ENCODE assay signal across 8 cellular contexts in genomic region chr11:47641585-47642098, GRCh38. TPM values are rescaled to one million over a fixed set of nuclear protein-coding genes. Genes with fewer than 3 reads are reported as not detected.
DNase-seq lines count a peak whose midpoint lies in the region; ATAC-seq and TF ChIP-seq lines count a peak whose summit lies in the region.

No MANE protein-coding gene starts in this region.

- no peaks in the 10 kb centered on the region for H3F3A ChIP-seq in SK-N-SH (replicated peaks; ENCODE audit: insufficient read depth)

- H3K4me1 ChIP-seq in SK-N-SH (ENCODE audit: control insufficient read depth in 1 of 2, insufficient read depth in 2 of 2, low read depth in 1 of 2, low read length in 1 of 2) (peaks cover 0 to 19% of the 10 kb centered on the region in 2 experiments; a peak in 3 of 4 replicates), gastroesophageal sphincter (peaks cover 5 to 41% (median 11%) of the 10 kb centered on the region in 3 donors)

- no peak for TF ChIP-seq RAD21 in SK-N-SH (IDR thresholded peaks at IDR 0.05; ENCODE audit: low read length)

- H3K9me3 ChIP-seq in SK-N-SH (no peaks in the 10 kb centered on the region), gastroesophageal sphincter (no peaks in the 10 kb centered on the region)

- H3K9ac ChIP-seq in SK-N-SH = peak overlapping the region; percentile 95

- H3K4me2 ChIP-seq in SK-N-SH = peak overlapping the region; percentile 83

- H3K4me3 ChIP-seq in SK-N-SH (ENCODE audit: low read depth in 2 of 2, low read length in 1 of 2) = peak overlapping the region; percentile 76 to 99
- H3K4me3 ChIP-seq in WI38 (ENCODE audit: low read depth, low read length) = peak overlapping the region; percentile 89
- H3K4me3 ChIP-seq in gastroesophageal sphincter = peak overlapping the region; percentile 75 to 91

- POLR2A ChIA-PET in SK-N-SH (lab: Yijun Ruan, JAX) = no interaction called here

- CTCF ChIA-PET in SK-N-SH (lab: Yijun Ruan, JAX) = no interaction called here

- DNase-seq in SK-N-SH = peak; percentile 23
- peak; percentile 68 for DNase-seq in putamen (ENCODE audit: low spot score)
- DNase-seq in NCI-H526 treated with DMSO at 0.1 percent for 48 hours (lab: John Stamatoyannopoulos, UW) = no peak
- no peak for DNase-seq in NCI-H128 (lab: John Stamatoyannopoulos, UW; ENCODE audit: unreplicated experiment)

- no peaks in the 10 kb centered on the region for H4K20me1 ChIP-seq in SK-N-SH (ENCODE audit: insufficient read depth)

- H3K27ac ChIP-seq in SK-N-SH (ENCODE audit: low read depth in 2 of 2, low read length in 1 of 2) = peak overlapping the region; percentile 85 to 86
- H3K27ac ChIP-seq in gastroesophageal sphincter = peak overlapping the region; percentile 94 to 97 (median 94)

- H3K79me2 ChIP-seq in SK-N-SH (ENCODE audit: insufficient read depth) = peaks cover 39% of the 10 kb centered on the region

- no peaks in the 10 kb centered on the region for H3K9me2 ChIP-seq in SK-N-SH

- peak overlapping the region; percentile 95 for H2AFZ ChIP-seq in SK-N-SH (ENCODE audit: low read depth)

- H3K36me3 ChIP-seq in SK-N-SH (replicated peaks in 1 of 2; ENCODE audit: control insufficient read depth in 1 of 2, insufficient read depth in 2 of 2, low read length in 1 of 2) = peaks cover 13 to 23% of the 10 kb centered on the region in 2 experiments
- H3K36me3 ChIP-seq in gastroesophageal sphincter = peaks cover 0 to 28% of the 10 kb centered on the region in 2 donors

- TF ChIP-seq POLR2A in gastroesophageal sphincter (IDR thresholded peaks at IDR 0.05) = no peak

- TF ChIP-seq EP300 in SK-N-SH (IDR thresholded peaks at IDR 0.05; ENCODE audit: borderline replicate concordance in 1 of 2, low read depth in 1 of 2, low read length in 1 of 2) (no peak), gastroesophageal sphincter (IDR thresholded peaks at IDR 0.05) (no peak)

- H3K27me3 ChIP-seq in SK-N-SH (ENCODE audit: insufficient read depth) (no peaks in the 10 kb centered on the region), gastroesophageal sphincter (no peaks in the 10 kb centered on the region)

- TF ChIP-seq CTCF in SK-N-SH (IDR thresholded peaks at IDR 0.05) (no peak), WI38 (IDR thresholded peaks at IDR 0.05; ENCODE audit: low read depth, low read length) (no peak), gastroesophageal sphincter (IDR thresholded peaks at IDR 0.05) (no peak)

- ATAC-seq in SK-N-SH treated with all-trans-retinoic acid at 6 μM for 48 hours (no peak), gastroesophageal sphincter (no peak), HG02981 (IDR thresholded peaks at IDR 0.05; ENCODE audit: unreplicated experiment) (no peak)

- WGBS in SK-N-SH (ENCODE audit: low lambda C conversion rate) = 6% methylated on average over 13 of the region's 14 CpGs
- 1 to 3% methylated on average over 12 to 13 of the region's 14 CpGs for WGBS in gastroesophageal sphincter (ENCODE audit: low coverage in 1 of 2), 2 donors

TF ChIP-seq in SK-N-SH, 30 proteins besides CTCF, POLR2A, EP300 and RAD21:
- TF ChIP-seq MXI1 (IDR thresholded peaks at IDR 0.05; ENCODE audit: low read depth, low read length) (peak; percentile 86), FOXJ3 (CRISPR knock-in tag; IDR thresholded peaks at IDR 0.05) (no peak), FOSL2 (IDR thresholded peaks at IDR 0.05; ENCODE audit: borderline replicate concordance, low read depth) (no peak)

TF ChIP-seq in SK-N-SH treated with all-trans-retinoic acid at 6 μM for 48 hours, 23 proteins besides CTCF, POLR2A, EP300 and RAD21:
- TF ChIP-seq GLIS3 (CRISPR knock-in tag; IDR thresholded peaks at IDR 0.05) = no peak
- no peak for TF ChIP-seq CREB5 (CRISPR knock-in tag; IDR thresholded peaks at IDR 0.05; ENCODE audit: low read depth)
- no peak for TF ChIP-seq PPARA (CRISPR knock-in tag; IDR thresholded peaks at IDR 0.05; ENCODE audit: borderline replicate concordance)
- TF ChIP-seq ESRRG (CRISPR knock-in tag; IDR thresholded peaks at IDR 0.05) = no peak
- no peak for TF ChIP-seq ARNTL (CRISPR knock-in tag; IDR thresholded peaks at IDR 0.05; ENCODE audit: borderline replicate concordance, low read depth)
- TF ChIP-seq ZFP30 (CRISPR knock-in tag; IDR thresholded peaks at IDR 0.05) = no peak

RNA-seq across cellular contexts. Expression of gene MTCH2, which starts 0.7 kb away (rescaled TPM):
- polyA plus RNA-seq in SK-N-SH (2012; rRNA removed) = 115 and 132 TPM in 2 replicates
- polyA plus RNA-seq in SK-N-SH (2012; cell fraction: cytosol; rRNA removed) = 142 and 162 TPM in 2 replicates
- polyA plus RNA-seq in SK-N-SH (2012; cell fraction: nucleus; rRNA removed) = 49.0 and 59.3 TPM in 2 replicates
- 10 to 100 TPM; 34.5 to 66.2 (median 40.0) TPM for total RNA-seq in gastroesophageal sphincter

RNA-seq across cellular contexts. Expression of gene C1QTNF4, which starts 47.4 kb away (rescaled TPM):
- 0.06 and 0.08 TPM in 2 replicates for polyA plus RNA-seq in SK-N-SH (2012; rRNA removed)
- polyA plus RNA-seq in SK-N-SH (2012; cell fraction: cytosol; rRNA removed) = 0.05 and 0.13 TPM in 2 replicates
- 0.26 and 0.53 TPM in 2 replicates for polyA plus RNA-seq in SK-N-SH (2012; cell fraction: nucleus; rRNA removed)
- total RNA-seq in gastroesophageal sphincter = 1 to 10 TPM in 3 of 4 donors, under 1 TPM in 1; 0.47 to 5.1 (median 2.3) TPM

RNA-seq across cellular contexts. Expression of gene FAM180B, which starts 55.2 kb away (rescaled TPM):
- not detected in 2 replicates for polyA plus RNA-seq in SK-N-SH (2012; rRNA removed)
- not detected in 2 replicates for polyA plus RNA-seq in SK-N-SH (2012; cell fraction: cytosol; rRNA removed)
- polyA plus RNA-seq in SK-N-SH (2012; cell fraction: nucleus; rRNA removed) = 0.22 and 0.30 TPM in 2 replicates
- total RNA-seq in gastroesophageal sphincter = 1 to 10 TPM in 1 of 4 donors, under 1 TPM in 3; 0.37 to 1.1 (median 0.68) TPM

Comparison
In these comparisons a context has a peak if more than half of its experiments do, and no peak if none do; other contexts are left out.
1. DNase-seq: peak in SK-N-SH (single experiment) and putamen (single experiment); none in NCI-H526 treated with DMSO at 0.1 percent for 48 hours (single experiment) and NCI-H128 (single experiment).
2. Peak in every context shown above with its lines, with median percentiles within 50 percentile points of each other: H3K4me3 ChIP-seq.